ENCODE assay signal across 29 cellular contexts in the genomic region with DNA sequence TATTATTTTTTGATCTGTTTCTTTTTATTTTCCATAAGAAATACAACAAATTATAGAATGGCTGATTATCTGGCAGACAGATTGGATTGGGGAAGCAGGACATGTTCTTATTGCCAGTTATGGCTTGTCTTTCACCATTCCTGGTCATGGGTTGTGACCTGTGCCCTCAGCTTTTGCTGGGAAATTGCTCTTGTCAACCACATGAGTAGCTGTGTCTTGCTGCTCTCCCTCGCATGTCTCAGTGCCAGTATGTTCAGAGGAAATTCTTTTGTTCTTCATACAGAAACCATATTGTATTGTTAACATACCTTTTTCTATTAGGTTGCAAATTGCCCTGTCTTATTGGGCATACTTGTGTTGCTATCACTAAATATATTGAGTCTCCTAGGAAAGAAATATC.
A peak's percentile ranks its signal among the peaks of the same experiment; 100 is the strongest.
DNase-seq lines count a peak whose midpoint lies in the region; ATAC-seq, FAIRE-seq and TF ChIP-seq lines count a peak whose summit lies in the region.
"Had no signal": no experiment of that assay in that cellular context is flagged by ENCODE, and none has a peak within 500 bp of the region (broad histone marks: within the 10 kb centered on the region; RNA-seq: fewer than 3 reads in every experiment).

No MANE protein-coding gene starts in this region.

- H2AFZ ChIP-seq in HepG2 (ENCODE audit: low read length), result no peak overlapping the region

- no peak for TF ChIP-seq RAD21 in HepG2 (CRISPR knock-in tag; IDR thresholded peaks at IDR 0.05)

- H3K79me2 ChIP-seq in HepG2 (ENCODE audit: insufficient read depth, low read length), result no peaks in the 10 kb centered on the region

- intact Hi-C loops in lower lobe of right lung (cut with DNase I) (no loop called here), testis (cut with DNase I; ENCODE audit: low total_unique reads) (no loop called here), HepG2 (cut with micrococcal nuclease; ENCODE audit: unreplicated experiment) (no loop called here), pancreas (cut with DNase I) (no loop called here)

- in situ Hi-C loops in HepG2 (cut with HindIII; ENCODE audit: extremely low pct_ligation_motif_present, low pct_unique_long_range_greater_than_20kb), result no loop called here

- ATAC-seq in gastroesophageal sphincter (no peak), lower lobe of right lung (peak; percentile 32 to 50), HepG2 (no peak), pancreas (no peak)
- ATAC-seq: activated CD8-positive, alpha-beta T cell treated with anti-CD3 and anti-CD28 coated beads for 36 hours; GM23338; natural killer cell treated with Interleukin-12 subunit alpha and Interleukin-12 subunit beta and Interleukin-15 and Interleukin-18, amount 100 ng/mL, for 72 hours; stimulated activated naive CD8-positive, alpha-beta T cell treated with anti-CD3 and anti-CD28 coated beads, Interleukin-15, amount 100 ng/mL, for 72 hours had no signal

- H3K36me3 ChIP-seq in adipocyte (ENCODE audit: control insufficient read depth, insufficient read depth, low read length, severe bottlenecking), result no peaks in the 10 kb centered on the region
- no peaks in the 10 kb centered on the region for H3K36me3 ChIP-seq in gastroesophageal sphincter
- H3K36me3 ChIP-seq in lower lobe of right lung, result no peaks in the 10 kb centered on the region
- H3K36me3 ChIP-seq in testis (ENCODE audit: low read depth, missing control alignments), result no peaks in the 10 kb centered on the region
- H3K36me3 ChIP-seq in HepG2 (replicated peaks in 1 of 2; ENCODE audit: control insufficient read depth in 1 of 2, insufficient read depth in 2 of 2, low read length in 2 of 2), result no peaks in the 10 kb centered on the region
- H3K36me3 ChIP-seq in pancreas, result no peaks in the 10 kb centered on the region
- H3K36me3 ChIP-seq in MG63, result no peaks in the 10 kb centered on the region
- H3K36me3 ChIP-seq: brain microvascular endothelial cell, spleen had no signal

- no TSS peak for BruUV-seq in HepG2 (replicated peaks; lab: Mats Ljungman, UMichigan)

- 38 to 50% methylated on average over 1 of the region's 1 CpG for WGBS in gastroesophageal sphincter (ENCODE audit: low coverage in 1 of 2), 2 donors
- 39 to 41% methylated on average over 1 of the region's 1 CpG for WGBS in testis, 2 donors
- 0% methylated on average over 1 of the region's 1 CpG for WGBS in HepG2 (ENCODE audit: low lambda C conversion rate)
- WGBS in pancreas, 2 donors, result 34 to 67% methylated on average over 1 of the region's 1 CpG

- H3K9me3 ChIP-seq in adipocyte (ENCODE audit: control insufficient read depth, low read length), result peaks cover 3% of the 10 kb centered on the region
- H3K9me3 ChIP-seq in gastroesophageal sphincter, result no peaks in the 10 kb centered on the region
- H3K9me3 ChIP-seq in lower lobe of right lung, result no peaks in the 10 kb centered on the region
- no peaks in the 10 kb centered on the region for H3K9me3 ChIP-seq in testis
- H3K9me3 ChIP-seq in HepG2 (ENCODE audit: low read length), result no peaks in the 10 kb centered on the region
- H3K9me3 ChIP-seq in pancreas, result no peaks in the 10 kb centered on the region
- H3K9me3 ChIP-seq in MG63, result no peaks in the 10 kb centered on the region
- H3K9me3 ChIP-seq: spleen had no signal

- TF ChIP-seq EP300 in gastroesophageal sphincter (IDR thresholded peaks at IDR 0.05) (no peak), HepG2 (IDR thresholded peaks at IDR 0.05; ENCODE audit: low read depth in 2 of 2, low read length in 2 of 2) (no peak), HepG2 (CRISPR knock-in tag; IDR thresholded peaks at IDR 0.05; ENCODE audit: borderline replicate concordance) (no peak)

- no peak overlapping the region for H3K4me2 ChIP-seq in HepG2 (ENCODE audit: low read depth, low read length)
- H3K4me2 ChIP-seq: GM23338 had no signal

- POLR2A ChIA-PET in HepG2 (lab: Yijun Ruan, JAX), result no interaction called here

- TF ChIP-seq POLR2A in gastroesophageal sphincter (IDR thresholded peaks at IDR 0.05), result no peak
- no peak for TF ChIP-seq POLR2A in testis (IDR thresholded peaks at IDR 0.05)
- no peak for TF ChIP-seq POLR2A in HepG2 (IDR thresholded peaks at IDR 0.05; ENCODE audit: insufficient read depth in 1 of 2, low read depth in 2 of 2, low read length in 2 of 2)

- H3K4me3 ChIP-seq in adipocyte (ENCODE audit: low read length) (peak overlapping the region; percentile 43), gastroesophageal sphincter (no peak overlapping the region), lower lobe of right lung (no peak overlapping the region), testis (no peak overlapping the region), HepG2 (replicated peaks in 1 of 3; ENCODE audit: insufficient read depth in 1 of 3, low read depth in 2 of 3, low read length in 3 of 3) (no peak overlapping the region), pancreas (no peak overlapping the region), MG63 (no peak overlapping the region)
- H3K4me3 ChIP-seq: GM23338, spleen had no signal

- H3K4me1 ChIP-seq in adipocyte (ENCODE audit: control insufficient read depth, insufficient read depth, low read length) (peaks cover 41% of the 10 kb centered on the region), gastroesophageal sphincter (peaks cover 0 to 14% (median 0%) of the 10 kb centered on the region in 3 donors), lower lobe of right lung (no peaks in the 10 kb centered on the region), testis (peaks cover 32% of the 10 kb centered on the region), HepG2 (ENCODE audit: insufficient read depth, low read length) (no peaks in the 10 kb centered on the region), pancreas (no peaks in the 10 kb centered on the region)
- H3K4me1 ChIP-seq: spleen had no signal

- TF ChIP-seq CTCF in gastroesophageal sphincter (IDR thresholded peaks at IDR 0.05) (no peak), lower lobe of right lung (IDR thresholded peaks at IDR 0.05) (no peak), testis (IDR thresholded peaks at IDR 0.05) (no peak), HepG2 (CRISPR knock-in tag; IDR thresholded peaks at IDR 0.05) (no peak), pancreas (IDR thresholded peaks at IDR 0.05) (no peak)

- H3K27ac ChIP-seq in gastroesophageal sphincter (peak overlapping the region; percentile 50 to 79 (median 66)), lower lobe of right lung (peak overlapping the region; percentile 48), testis (peak overlapping the region; percentile 32 to 85), HepG2 (ENCODE audit: extremely low read length, insufficient read depth, low read length) (no peak overlapping the region), pancreas (no peak overlapping the region)
- H3K27ac ChIP-seq: brain microvascular endothelial cell had no signal

- FAIRE-seq in HepG2 (lab: Jason Lieb, UNC), result no peak
- FAIRE-seq in pancreas (lab: Jason Lieb, UNC), result no peak
- FAIRE-seq: A204.1, keratinocyte, RCC 7860 had no signal

- no peaks in the 10 kb centered on the region for H4K20me1 ChIP-seq in HepG2 (ENCODE audit: insufficient read depth, low read length)

- H3K27me3 ChIP-seq in adipocyte (replicated peaks; ENCODE audit: control insufficient read depth, insufficient read depth, low read length) (peaks cover 8% of the 10 kb centered on the region), gastroesophageal sphincter (no peaks in the 10 kb centered on the region), lower lobe of right lung (ENCODE audit: low read depth) (no peaks in the 10 kb centered on the region), testis (no peaks in the 10 kb centered on the region), HepG2 (ENCODE audit: control insufficient read depth in 1 of 2, insufficient read depth in 2 of 2, low read length in 2 of 2) (no peaks in the 10 kb centered on the region), pancreas (no peaks in the 10 kb centered on the region), MG63 (no peaks in the 10 kb centered on the region)
- H3K27me3 ChIP-seq: brain microvascular endothelial cell, spleen had no signal

- no peak for DNase-seq in adipocyte (ENCODE audit: low read depth)
- DNase-seq in lower lobe of right lung, result no peak
- peak; percentile 52 for DNase-seq in testis
- DNase-seq in HepG2 (ENCODE audit: low spot score), result no peak
- no peak for DNase-seq in pancreas
- DNase-seq in NCI-H1436 treated with DMSO at 0.1 percent for 48 hours (lab: John Stamatoyannopoulos, UW), result no peak
- no peak for DNase-seq in MG63
- DNase-seq: activated CD4-positive, alpha-beta T cell treated with anti-CD3 and anti-CD28 coated beads for 1 hour; activated CD8-positive, alpha-beta memory T cell treated with anti-CD3 and anti-CD28 coated beads, Interleukin-2, amount 50 U/mL, for 48 hours; activated CD8-positive, alpha-beta T cell treated with anti-CD3 and anti-CD28 coated beads for 36 hours; activated naive CD4-positive, alpha-beta T cell treated with anti-CD3 and anti-CD28 coated beads for 36 hours; brain microvascular endothelial cell; DMS79 treated with DMSO at 0.1 percent for 48 hours; GF-D8; head of caudate nucleus; IMR-90; NCI-H1694; NCI-H446; NCI-H774; spleen; stimulated activated CD4-positive, alpha-beta T cell treated with anti-CD3 and anti-CD28 coated beads, Interleukin-2, amount 100 ng/mL, for 24 hours; stimulated activated CD8-positive, alpha-beta memory T cell treated with anti-CD3 and anti-CD28 coated beads, Interleukin-4, amount 100 ng/mL, for 48 hours; stimulated activated naive CD8-positive, alpha-beta T cell treated with anti-CD3 and anti-CD28 coated beads, Interleukin-15, amount 100 ng/mL, for 72 hours had no signal

- peak overlapping the region; percentile 78 for H3K9ac ChIP-seq in adipocyte (ENCODE audit: low read length)
- H3K9ac ChIP-seq in HepG2 (ENCODE audit: insufficient read depth, low read depth, low read length), result no peak overlapping the region

- CTCF ChIA-PET in HepG2 (lab: Yijun Ruan, JAX; ENCODE audit: low intra/inter-chr PET ratio, low total read pairs), result no interaction called here

TF ChIP-seq in HepG2, 621 proteins besides CTCF, POLR2A, EP300 and RAD21:
- no peak for TF ChIP-seq MLX (CRISPR knock-in tag; IDR thresholded peaks at IDR 0.05)
- no peak for TF ChIP-seq ZKSCAN1 (IDR thresholded peaks at IDR 0.05; ENCODE audit: low read length)
- no peak for TF ChIP-seq SKI (IDR thresholded peaks at IDR 0.05; ENCODE audit: partially characterized antibody)
- no peak for TF ChIP-seq PHF21A (CRISPR knock-in tag; IDR thresholded peaks at IDR 0.05)
- no peak for TF ChIP-seq ZNF260 (CRISPR knock-in tag; IDR thresholded peaks at IDR 0.05; ENCODE audit: borderline replicate concordance, low read depth)

Comparison
In these comparisons a context has a peak if more than half of its experiments do, and no peak if none do; other contexts are left out.
1. ATAC-seq: peak in lower lobe of right lung (2 of 2); none in gastroesophageal sphincter (single experiment), HepG2 (single experiment) and pancreas (0 of 4).
2. H3K27ac ChIP-seq: peak in gastroesophageal sphincter (4 of 4), lower lobe of right lung (single experiment) and testis (2 of 2); none in HepG2 (single experiment) and pancreas (0 of 4).